Comparison of ENCODE assay signal across 8 cellular contexts in genomic region chr7:93231799-93232672, GRCh38. TPM values are rescaled to one million over a fixed set of nuclear protein-coding genes. Genes with fewer than 3 reads are reported as not detected.
DNase-seq lines count a peak whose midpoint lies in the region; ATAC-seq and TF ChIP-seq lines count a peak whose summit lies in the region.

VPS50 (plus strand) TSS chr7:93232366; CDS start chr7:93232468, 102 bp downstream.

- H3K36me3 Mint-ChIP-seq in activated T-cell treated with anti-CD3 and anti-CD28 coated beads, Interleukin-2, amount 50 U/mL, for 4 hours (ENCODE audit: insufficient read depth) = no peaks in the 10 kb centered on the region

- intact Hi-C loops in Panc1 (cut with micrococcal nuclease; ENCODE audit: unreplicated experiment) = no loop called here

- BruUV-seq in Panc1 (replicated peaks; lab: Mats Ljungman, UMichigan) = no TSS peak

- peaks cover 11% of the 10 kb centered on the region for H3K4me1 ChIP-seq in Panc1 (ENCODE audit: control insufficient read depth, insufficient read depth, low read length)
- no peaks in the 10 kb centered on the region for H3K4me1 ChIP-seq in muscle layer of colon (ENCODE audit: insufficient read depth, low read length)

- H3K4me3 Mint-ChIP-seq in activated T-cell treated with anti-CD3 and anti-CD28 coated beads, Interleukin-2, amount 50 U/mL, for 4 hours = peak within 1 kb of the TSS; percentile 92

- H3K36me3 ChIP-seq in Panc1 (ENCODE audit: control insufficient read depth, insufficient read depth, low read length) (no peaks in the 10 kb centered on the region; the same call in 1 of the 2 replicates), muscle layer of colon (ENCODE audit: insufficient read depth, low read length) (no peaks in the 10 kb centered on the region)

- DNase-seq in DMS153 treated with DMSO at 0.1 percent for 48 hours (lab: John Stamatoyannopoulos, UW; ENCODE audit: unreplicated experiment) = peak; percentile 97
- peak; percentile 83 for DNase-seq in KG1 (lab: John Stamatoyannopoulos, UW)
- DNase-seq in Panc1 (ENCODE audit: low read depth, low spot score) = peak; percentile 99
- DNase-seq in activated T-cell treated with anti-CD3 and anti-CD28 coated beads, Interleukin-2, amount 50 U/mL, for 4 hours = peak; percentile 82
- DNase-seq in stimulated activated CD8-positive, alpha-beta memory T cell treated with anti-CD3 and anti-CD28 coated beads, Interleukin-7, amount 100 ng/mL, for 24 hours (ENCODE audit: low read depth) = peak; percentile 85

- H3K27ac ChIP-seq in Panc1 (ENCODE audit: low read length) (peak within 1 kb of the TSS; percentile 90), muscle layer of colon (ENCODE audit: low read depth, low read length) (peak within 1 kb of the TSS; percentile 82)

- ATAC-seq in GM21723 (IDR thresholded peaks at IDR 0.05; ENCODE audit: unreplicated experiment) (peak; percentile 99), Panc1 (peak; percentile 100), esophagus mucosa (peak; percentile 100)
- peak; percentile 99 to 100 for ATAC-seq in activated T-cell treated with anti-CD3 and anti-CD28 coated beads, Interleukin-2, amount 50 U/mL, for 4 hours

- POLR2A ChIA-PET in Panc1 (lab: Charles Lee) = interaction anchor here (0.6 kb wide), 1 partner anchor 673 kb away, joined by 5 read pairs; no protein-coding TSS in a partner anchor

- peaks cover 12% of the 10 kb centered on the region for H3K4me1 Mint-ChIP-seq in activated T-cell treated with anti-CD3 and anti-CD28 coated beads, Interleukin-2, amount 50 U/mL, for 4 hours (ENCODE audit: low read depth)

- peaks cover 9% of the 10 kb centered on the region for H3K27me3 ChIP-seq in Panc1 (ENCODE audit: control insufficient read depth, insufficient read depth, low read length)
- H3K27me3 ChIP-seq in muscle layer of colon (ENCODE audit: control insufficient read depth in 1 of 2, insufficient read depth in 2 of 2, low read length in 2 of 2) = no peaks in the 10 kb centered on the region

- H3K9me3 Mint-ChIP-seq in activated T-cell treated with anti-CD3 and anti-CD28 coated beads, Interleukin-2, amount 50 U/mL, for 4 hours = no peaks in the 10 kb centered on the region

- H3K27me3 Mint-ChIP-seq in activated T-cell treated with anti-CD3 and anti-CD28 coated beads, Interleukin-2, amount 50 U/mL, for 4 hours (ENCODE audit: low read depth) = no peaks in the 10 kb centered on the region

- TF ChIP-seq CTCF in Panc1 (IDR thresholded peaks at IDR 0.05) = no peak

- in situ Hi-C loops in Panc1 (cut with HindIII; ENCODE audit: low pct_unique_long_range_greater_than_20kb, low sequenced_read_pairs) = no loop called here

- CTCF ChIA-PET in Panc1 (lab: Charles Lee) = no interaction called here

- H3K4me3 ChIP-seq in Panc1 (ENCODE audit: low read depth in 2 of 2, low read length in 2 of 2) (peak within 1 kb of the TSS; percentile 95 to 99), muscle layer of colon (ENCODE audit: low read depth in 1 of 2, low read length in 2 of 2) (peak within 1 kb of the TSS; percentile 95 to 97)

- H3K9me3 ChIP-seq in Panc1 (ENCODE audit: control insufficient read depth, insufficient read depth, low read depth, low read length) (no peaks in the 10 kb centered on the region), muscle layer of colon (ENCODE audit: low read length) (no peaks in the 10 kb centered on the region)

- H3K9ac ChIP-seq in muscle layer of colon (ENCODE audit: low read length) = peak within 1 kb of the TSS; percentile 75

RNA-seq across cellular contexts. Expression of gene VPS50, which starts in this region (rescaled TPM):
- total RNA-seq in Panc1 (2021; ENCODE audit: unreplicated experiment) (14.6 TPM), esophagus mucosa (16.5 TPM)
- 4.1 TPM for polyA plus RNA-seq in Panc1 (2012; ENCODE audit: insufficient read length)
- 10 to 100 TPM; 12.4 to 14.1 (median 13.6) TPM for total RNA-seq in activated T-cell treated with anti-CD3 and anti-CD28 coated beads, Interleukin-2, amount 50 U/mL, for 4 hours

Comparison
In these comparisons a context has a peak if more than half of its experiments do, and no peak if none do; other contexts are left out.
1. Peak in every context shown above with its lines: DNase-seq, ATAC-seq, H3K4me3 ChIP-seq and H3K27ac ChIP-seq.